In the genomic region with DNA sequence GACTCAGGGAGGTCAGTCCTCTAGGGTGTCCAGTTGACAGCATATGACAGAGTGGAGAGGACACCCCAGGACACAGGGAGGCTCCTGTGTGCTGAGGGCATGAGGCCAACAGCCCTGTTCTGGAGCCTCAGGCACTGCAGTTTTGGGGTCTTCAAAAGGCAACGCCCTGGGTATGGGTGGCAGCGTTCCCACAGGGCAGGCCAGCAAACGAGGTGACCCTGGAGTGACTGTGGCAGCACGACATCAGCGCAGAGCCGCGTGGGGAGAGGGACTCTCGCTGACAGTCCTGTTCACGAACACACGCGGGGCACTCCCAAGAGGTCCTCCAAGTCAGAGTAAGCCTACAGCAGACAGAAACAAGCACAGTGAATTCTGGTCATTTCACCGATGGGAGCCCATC, we compare ENCODE assay signal across 24 cellular contexts.
"Had no signal": no experiment of that assay in that cellular context is flagged by ENCODE, and none has a peak within 500 bp of the region (broad histone marks: within the 10 kb centered on the region; RNA-seq: fewer than 3 reads in every experiment).

No MANE protein-coding gene starts in this region.

- H3K4me3 ChIP-seq: K562 had no signal

- H3K9me3 Mint-ChIP-seq: activated naive CD4-positive, alpha-beta T cell treated with anti-CD3 and anti-CD28 coated beads, Interleukin-2, amount 50 U/mL, for 72 hours; activated naive CD8-positive, alpha-beta T cell treated with anti-CD3 and anti-CD28 coated beads, Interleukin-2, amount 50 U/mL, for 24 hours; activated T-cell treated with anti-CD3 and anti-CD28 coated beads, Interleukin-2, amount 50 U/mL, for 24 hours; activated T-helper 1 cell treated with anti-CD3 and anti-CD28 coated beads, Interleukin-12 subunit alpha, Interleukin-12 subunit beta, Interleukin-2, Interleukin-4 antibody, amounts not matched to agents 30 ng/mL and 10 ng/mL and 1 ng/mL, durations not matched to agents 14 hours and 24 hours and 36 hours; T-helper 1 cell treated with Interleukin-12 subunit alpha and Interleukin-12 subunit beta and Interleukin-4 antibody, amounts not matched to agents 30 μg/mL and 1 μg/mL, for 36 hours had no signal

- H3K27ac Mint-ChIP-seq: activated CD8-positive, alpha-beta memory T cell treated with anti-CD3 and anti-CD28 coated beads, Interleukin-2, amount 10 ng/mL, durations not matched to agents 7 days and 5 days; activated naive CD4-positive, alpha-beta T cell treated with anti-CD3 and anti-CD28 coated beads, Interleukin-2, amount 50 U/mL, for 72 hours; activated naive CD8-positive, alpha-beta T cell treated with anti-CD3 and anti-CD28 coated beads, Interleukin-2, amount 50 U/mL, for 24 hours; activated T-cell treated with anti-CD3 and anti-CD28 coated beads, Interleukin-2, amount 50 U/mL, for 24 hours; activated T-helper 1 cell treated with anti-CD3 and anti-CD28 coated beads, Interleukin-12 subunit alpha, Interleukin-12 subunit beta, Interleukin-2, Interleukin-4 antibody, amounts not matched to agents 30 ng/mL and 10 ng/mL and 1 ng/mL, durations not matched to agents 14 hours and 24 hours and 36 hours; T-helper 1 cell treated with Interleukin-12 subunit alpha and Interleukin-12 subunit beta and Interleukin-4 antibody, amounts not matched to agents 30 μg/mL and 1 μg/mL, for 36 hours had no signal

- DNase-seq: activated CD4-positive, alpha-beta T cell treated with anti-CD3 and anti-CD28 coated beads for 48 hours; activated CD4-positive, alpha-beta T cell treated with anti-CD3 and anti-CD28 coated beads, Interleukin-2, amount 50 U/mL, for 4 hours; activated CD8-positive, alpha-beta memory T cell treated with anti-CD3 and anti-CD28 coated beads, Interleukin-2, amount 10 ng/mL, durations not matched to agents 7 days and 5 days; activated effector memory CD4-positive, alpha-beta T cell treated with Interleukin-2 at 50 U/mL for 16 hours; activated naive CD4-positive, alpha-beta T cell; activated naive CD8-positive, alpha-beta T cell treated with anti-CD3 and anti-CD28 coated beads, Interleukin-2, amount 50 U/mL, for 24 hours; activated T-cell treated with anti-CD3 and anti-CD28 coated beads, Interleukin-2, amount 50 U/mL, for 24 hours; amniotic stem cell; Karpas-422; MM.1S; NCI-H1105; NCI-H1436 treated with DMSO at 0.1 percent for 48 hours; NCI-H187; NCI-H2081; NCI-H524; SHP77 had no signal

- H3K4me3 Mint-ChIP-seq: activated CD8-positive, alpha-beta memory T cell treated with anti-CD3 and anti-CD28 coated beads, Interleukin-2, amount 10 ng/mL, durations not matched to agents 7 days and 5 days; activated naive CD8-positive, alpha-beta T cell treated with anti-CD3 and anti-CD28 coated beads, Interleukin-2, amount 50 U/mL, for 24 hours; activated T-cell treated with anti-CD3 and anti-CD28 coated beads, Interleukin-2, amount 50 U/mL, for 24 hours; activated T-helper 1 cell treated with anti-CD3 and anti-CD28 coated beads, Interleukin-12 subunit alpha, Interleukin-12 subunit beta, Interleukin-2, Interleukin-4 antibody, amounts not matched to agents 30 ng/mL and 10 ng/mL and 1 ng/mL, durations not matched to agents 14 hours and 24 hours and 36 hours; T-helper 1 cell treated with Interleukin-12 subunit alpha and Interleukin-12 subunit beta and Interleukin-4 antibody, amounts not matched to agents 30 μg/mL and 1 μg/mL, for 36 hours had no signal

- FAIRE-seq: astrocyte, K562, RCC 7860 had no signal

- H3K36me3 Mint-ChIP-seq: activated CD8-positive, alpha-beta memory T cell treated with anti-CD3 and anti-CD28 coated beads, Interleukin-2, amount 10 ng/mL, durations not matched to agents 7 days and 5 days; activated naive CD4-positive, alpha-beta T cell treated with anti-CD3 and anti-CD28 coated beads, Interleukin-2, amount 50 U/mL, for 72 hours; brain had no signal

- ATAC-seq: activated CD4-positive, CD25-positive, alpha-beta regulatory T cell treated with anti-CD3 and anti-CD28 coated beads, Interleukin-2, amount 50 U/mL, for 24 hours; activated CD8-positive, alpha-beta memory T cell treated with anti-CD3 and anti-CD28 coated beads, Interleukin-2, amount 10 ng/mL, durations not matched to agents 7 days and 5 days; activated naive CD4-positive, alpha-beta T cell treated with anti-CD3 and anti-CD28 coated beads, Interleukin-2, amount 50 U/mL, for 72 hours; activated naive CD8-positive, alpha-beta T cell treated with anti-CD3 and anti-CD28 coated beads, Interleukin-2, amount 50 U/mL, for 24 hours; K562 had no signal
